In the genomic region with DNA sequence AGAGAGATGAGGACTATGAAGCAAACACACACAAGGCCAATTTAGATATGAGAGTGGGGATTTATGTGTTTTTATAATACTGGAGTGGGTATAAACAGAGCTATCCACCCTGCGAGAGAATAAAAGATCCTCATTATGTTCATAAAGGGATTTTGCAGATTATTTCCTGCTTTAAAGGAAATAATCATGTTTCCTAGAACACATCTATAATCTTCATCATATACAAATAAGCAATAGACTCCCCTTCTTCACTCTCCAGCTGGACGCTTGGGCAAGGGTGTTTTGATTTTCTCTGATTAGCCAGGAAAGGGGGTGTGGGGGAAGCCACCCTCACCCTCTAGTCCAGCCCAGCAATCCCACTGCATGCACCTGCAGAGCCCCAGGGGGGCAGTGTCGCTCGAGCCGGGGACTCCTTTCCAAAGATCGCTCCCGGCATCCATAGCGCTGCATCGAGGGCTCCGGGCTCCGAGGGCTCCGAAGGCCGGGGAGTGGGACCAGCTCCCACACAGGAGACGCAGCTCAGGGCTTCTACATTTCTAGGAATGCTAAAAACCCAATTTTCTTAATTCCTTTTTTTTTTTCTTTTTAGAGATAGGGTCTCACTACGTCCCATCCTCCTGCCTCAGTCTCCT, we compare ENCODE assay signal across 21 cellular contexts. TPM values are rescaled to one million over a fixed set of nuclear protein-coding genes. Genes with fewer than 3 reads are reported as not detected.
DNase-seq lines count a peak whose midpoint lies in the region; ATAC-seq and TF ChIP-seq lines count a peak whose summit lies in the region.
"Had no signal": no experiment of that assay in that cellular context is flagged by ENCODE, and none has a peak within 500 bp of the region (broad histone marks: within the 10 kb centered on the region; RNA-seq: fewer than 3 reads in every experiment).

No MANE protein-coding gene starts in this region.

- WGBS in ovary, 3 donors: 15 to 35% (median 18%) methylated on average over 15 of the region's 15 CpGs

- no peaks in the 10 kb centered on the region for H3K36me3 ChIP-seq in ovary

- H3K9me3 ChIP-seq in ovary: no peaks in the 10 kb centered on the region

- DNase-seq in HFFc6: no peak
- peak; percentile 15 for DNase-seq in SK-N-DZ (ENCODE audit: low spot score)
- peak; percentile 47 for DNase-seq in islet precursor cell
- DNase-seq in ovary: peak in 4 of 5 donors; percentile 32 to 61 (median 53)
- no peak for DNase-seq in SIG-M5 treated with dmso at 0.1 percent for 504 hours (lab: John Stamatoyannopoulos, UW; ENCODE audit: unreplicated experiment)
- DNase-seq in AML-193 (lab: John Stamatoyannopoulos, UW): no peak
- DNase-seq: activated CD4-positive, alpha-beta T cell treated with anti-CD3 and anti-CD28 coated beads for 4 hours; dermis blood vessel endothelial cell; DMS79 treated with DMSO at 0.1 percent for 48 hours; foreskin keratinocyte; hippocampal formation; NCI-H1105 treated with DMSO at 0.1 percent for 48 hours; NCI-H2171 treated with DMSO at 0.1 percent for 48 hours; NK-92 treated with Interleukin-12 subunit alpha and Interleukin-12 subunit beta, amount 100 ng/mL, for 24 hours; stimulated activated CD4-positive, alpha-beta T cell treated with anti-CD3 and anti-CD28 coated beads, Interleukin-15, amount 100 ng/mL, for 24 hours had no signal

- TF ChIP-seq CTCF in HFFc6 (IDR thresholded peaks at IDR 0.05) (no peak), ovary (IDR thresholded peaks at IDR 0.05) (no peak)

- no peaks in the 10 kb centered on the region for H3K9me3 Mint-ChIP-seq in HFFc6
- H3K9me3 Mint-ChIP-seq in stimulated activated memory B cell treated with anti-CD40 and anti-IgM and Interleukin-4, amounts not matched to agents 10 μg/mL and 1 μg/mL and 100 μg/mL, for 72 hours: no peaks in the 10 kb centered on the region
- H3K9me3 Mint-ChIP-seq: activated T-helper 2 cell treated with anti-CD3 and anti-CD28 coated beads, Interferon-gamma antibody, Interleukin-2, Interleukin-4, amounts not matched to agents 10 μg/mL and 5 μg/mL and 100 μg/mL, durations not matched to agents 14 hours and 24 hours and 36 hours had no signal

- ATAC-seq in GM21526 (IDR thresholded peaks at IDR 0.05; ENCODE audit: low FRiP score, unreplicated experiment): no peak
- no peak for ATAC-seq in stimulated activated memory B cell treated with anti-CD40 and anti-IgM and Interleukin-4, amounts not matched to agents 10 μg/mL and 1 μg/mL and 100 μg/mL, for 72 hours
- ATAC-seq: foreskin keratinocyte had no signal

- 0 out of 2 replicates have a peak overlapping the region, but pooled peaks have one; percentile 0 for H3K27ac Mint-ChIP-seq in HFFc6
- H3K27ac Mint-ChIP-seq in stimulated activated memory B cell treated with anti-CD40 and anti-IgM and Interleukin-4, amounts not matched to agents 10 μg/mL and 1 μg/mL and 100 μg/mL, for 72 hours: no peak overlapping the region
- H3K27ac Mint-ChIP-seq: activated T-helper 2 cell treated with anti-CD3 and anti-CD28 coated beads, Interferon-gamma antibody, Interleukin-2, Interleukin-4, amounts not matched to agents 10 μg/mL and 5 μg/mL and 100 μg/mL, durations not matched to agents 14 hours and 24 hours and 36 hours; mesothelial cell of epicardium had no signal

- no peak for TF ChIP-seq POLR2A in ovary (IDR thresholded peaks at IDR 0.05)

- H3K4me1 ChIP-seq in ovary (ENCODE audit: insufficient read depth): peaks cover 15% of the 10 kb centered on the region

- peak overlapping the region; percentile 21 to 48 for H3K27ac ChIP-seq in ovary
- H3K27ac ChIP-seq: epithelial cell of prostate, foreskin keratinocyte, KMS-11 had no signal

- intact Hi-C loops in ovary (cut with DNase I): no loop called here

- H3K4me1 Mint-ChIP-seq in HFFc6 (ENCODE audit: low read depth): peaks cover 57% of the 10 kb centered on the region
- no peaks in the 10 kb centered on the region for H3K4me1 Mint-ChIP-seq in stimulated activated memory B cell treated with anti-CD40 and anti-IgM and Interleukin-4, amounts not matched to agents 10 μg/mL and 1 μg/mL and 100 μg/mL, for 72 hours

- H3K4me3 Mint-ChIP-seq in HFFc6: no peak overlapping the region
- H3K4me3 Mint-ChIP-seq in stimulated activated memory B cell treated with anti-CD40 and anti-IgM and Interleukin-4, amounts not matched to agents 10 μg/mL and 1 μg/mL and 100 μg/mL, for 72 hours: no peak overlapping the region
- H3K4me3 Mint-ChIP-seq: mesothelial cell of epicardium had no signal

- H3K27me3 ChIP-seq in ovary: no peaks in the 10 kb centered on the region
- H3K27me3 ChIP-seq: foreskin keratinocyte had no signal

- H3K36me3 Mint-ChIP-seq in HFFc6 (ENCODE audit: low read depth): peaks cover 32% of the 10 kb centered on the region
- no peaks in the 10 kb centered on the region for H3K36me3 Mint-ChIP-seq in stimulated activated memory B cell treated with anti-CD40 and anti-IgM and Interleukin-4, amounts not matched to agents 10 μg/mL and 1 μg/mL and 100 μg/mL, for 72 hours

- no peak for TF ChIP-seq EP300 in ovary (IDR thresholded peaks at IDR 0.05)

- H3K4me3 ChIP-seq in ovary: no peak overlapping the region

- peaks cover 2% of the 10 kb centered on the region; the same call in 1 of the 2 replicates for H3K27me3 Mint-ChIP-seq in HFFc6 (ENCODE audit: insufficient read depth)
- no peaks in the 10 kb centered on the region for H3K27me3 Mint-ChIP-seq in stimulated activated memory B cell treated with anti-CD40 and anti-IgM and Interleukin-4, amounts not matched to agents 10 μg/mL and 1 μg/mL and 100 μg/mL, for 72 hours

RNA-seq across cellular contexts. Expression of a gene that starts 38.6 kb away (rescaled TPM):
- total RNA-seq in HFFc6 (2021; fragmentation: NEBNext Ultra II Directional; extraction: Animal tissue kit (Norgen Biotek cat#: 25700)): 10 to 100 TPM; 43.5 to 54.8 (median 44.9) TPM
- not detected in 2 replicates for polyA plus RNA-seq in SK-N-DZ (2014; cell fraction: cytosol; rRNA removed)
- not detected in 2 replicates for polyA plus RNA-seq in SK-N-DZ (2014; cell fraction: nucleus; rRNA removed)
- total RNA-seq in ovary: 10 to 100 TPM; 17.2 to 41.9 (median 24.2) TPM
- polyA plus RNA-seq in ovary: 10 to 100 TPM; 12.5 to 19.1 TPM

Comparison
In these comparisons a context has a peak if more than half of its experiments do, and no peak if none do; other contexts are left out.
1. DNase-seq: peak in SK-N-DZ (single experiment), islet precursor cell (single experiment) and ovary (4 of 5); none in HFFc6 (single experiment), SIG-M5 treated with dmso at 0.1 percent for 504 hours (single experiment) and AML-193 (0 of 2).